Comparison of ENCODE assay signal across 8 cellular contexts in genomic region chr1:58515794-58516401, GRCh38. TPM values are rescaled to one million over a fixed set of nuclear protein-coding genes. Genes with fewer than 3 reads are reported as not detected.
A peak's percentile ranks its signal among the peaks of the same experiment; 100 is the strongest.
DNase-seq lines count a peak whose midpoint lies in the region; ATAC-seq, FAIRE-seq and TF ChIP-seq lines count a peak whose summit lies in the region.

No MANE protein-coding gene starts in this region.

- peak; percentile 72 for FAIRE-seq in colon (lab: Jason Lieb, UNC)

- TF ChIP-seq POLR2A in testis (IDR thresholded peaks at IDR 0.05): no peak

- H3K9me3 ChIP-seq in SK-N-MC (ENCODE audit: low read depth, low read length) (no peaks in the 10 kb centered on the region), testis (no peaks in the 10 kb centered on the region)

- H3K36me3 ChIP-seq in SK-N-MC (ENCODE audit: insufficient read depth, low read length) (no peaks in the 10 kb centered on the region), testis (ENCODE audit: low read depth, missing control alignments) (no peaks in the 10 kb centered on the region)

- peak; percentile 77 for DNase-seq in AG08395 (ENCODE audit: low spot score)
- peak; percentile 40 for DNase-seq in GM10248 (ENCODE audit: extremely low spot score)
- DNase-seq in NCI-H1092 treated with DMSO at 0.1 percent for 48 hours (lab: John Stamatoyannopoulos, UW): peak; percentile 44
- DNase-seq in SK-N-MC (ENCODE audit: low read depth, low spot score): peak; percentile 66
- DNase-seq in left kidney (ENCODE audit: low read depth, low spot score): peak; percentile 83
- peak; percentile 48 for DNase-seq in testis

- H3K27ac ChIP-seq in SK-N-MC (no peak overlapping the region), testis (no peak overlapping the region)

- H3K27me3 ChIP-seq in testis: no peaks in the 10 kb centered on the region

- no peak for ATAC-seq in HG03521 (IDR thresholded peaks at IDR 0.05; ENCODE audit: unreplicated experiment)

- POLR2A ChIA-PET in GM10248 (lab: Yijun Ruan, JAX): no interaction called here

- TF ChIP-seq CTCF in GM10248 (IDR thresholded peaks at IDR 0.05; ENCODE audit: control extremely low read depth, extremely low read depth, low read depth, missing control alignments) (peak; percentile 64), testis (IDR thresholded peaks at IDR 0.05) (peak; percentile 58 to 66 (median 66))

- CTCF ChIA-PET in GM10248 (lab: Yijun Ruan, JAX): interaction anchor here (0.6 to 7.2 kb wide), 35 partner anchors 9 to 1432 kb away, joined by 3 to 122 read pairs (median 4); partner anchors contain the start of gene OMA1

- no peaks in the 10 kb centered on the region for H3K4me1 ChIP-seq in testis

- intact Hi-C loops in testis (cut with DNase I; ENCODE audit: low total_unique reads): loop anchor here (10.0 kb wide), 1 partner anchor 139 kb away; no protein-coding TSS in a partner anchor

- H3K4me3 ChIP-seq in SK-N-MC (no peak overlapping the region), testis (no peak overlapping the region)

- WGBS in testis, 2 donors: 49 to 51% methylated on average over 2 of the region's 2 CpGs

- peak overlapping the region; percentile 5 for H3K9ac ChIP-seq in SK-N-MC (ENCODE audit: insufficient read length)

RNA-seq across cellular contexts. Expression of gene OMA1, which starts 30.6 kb away (rescaled TPM):
- 10 to 100 TPM; 22.1 to 24.7 TPM for total RNA-seq in testis
- 10.9 TPM for polyA plus RNA-seq in testis (ENCODE audit: insufficient read depth, low read depth, low replicate concordance)
